1 cellular context compared by ENCODE assay signal in the genomic region with DNA sequence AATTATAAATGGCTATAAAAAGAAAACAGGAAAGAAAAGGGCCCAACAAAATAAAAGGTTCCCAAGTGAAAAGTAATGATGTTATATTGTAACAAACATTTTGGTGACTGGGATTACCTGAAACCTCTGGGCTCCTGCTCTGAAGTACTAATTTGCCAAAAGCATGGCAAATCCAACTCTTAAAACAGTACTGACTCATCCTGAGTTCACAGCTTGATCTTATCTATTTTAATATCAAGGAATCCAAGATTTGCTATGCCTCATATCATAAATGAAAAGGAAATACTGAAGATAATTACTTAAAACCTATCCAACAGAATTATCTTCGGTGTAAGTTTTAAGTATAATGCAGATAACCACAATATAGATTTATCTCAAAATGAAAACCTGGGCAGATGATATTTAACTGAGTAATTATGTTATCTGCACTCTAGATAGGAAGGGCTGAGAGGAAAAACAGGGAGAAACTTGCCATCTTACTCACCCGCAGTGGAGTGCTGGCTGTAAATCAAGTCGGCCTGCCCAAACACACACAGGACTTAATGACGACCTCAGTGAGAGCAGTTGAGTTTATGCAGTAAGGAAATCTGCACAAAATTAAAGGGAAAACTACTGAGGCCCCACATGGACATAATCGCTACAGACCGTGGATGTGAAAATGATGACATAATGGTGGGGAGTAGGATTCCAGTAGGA.
TF ChIP-seq lines count a peak whose summit lies in the region.

No MANE protein-coding gene starts in this region.

TF ChIP-seq in GM23338, 12 proteins besides CTCF, POLR2A, EP300 and RAD21 (continued from another document):
- no peak for TF ChIP-seq ZNF462 (CRISPR knock-in tag; IDR thresholded peaks at IDR 0.05)
- TF ChIP-seq NANOG (IDR thresholded peaks at IDR 0.05; ENCODE audit: borderline replicate concordance) = no peak
- TF ChIP-seq ZNF114 (CRISPR knock-in tag; IDR thresholded peaks at IDR 0.05) = no peak
- TF ChIP-seq EZH2 (IDR thresholded peaks at IDR 0.05; ENCODE audit: low read depth, unreplicated experiment) = no peak
- no peak for TF ChIP-seq CREB1 (CRISPR knock-in tag; IDR thresholded peaks at IDR 0.05; ENCODE audit: low read depth)
- TF ChIP-seq REST (IDR thresholded peaks at IDR 0.05; ENCODE audit: unreplicated experiment) = no peak
- no peak for TF ChIP-seq STAT1 (IDR thresholded peaks at IDR 0.05; ENCODE audit: unreplicated experiment)
